Comparison of ENCODE assay signal across 1 cellular context in genomic region chr12:54173906-54174471, GRCh38.
TF ChIP-seq lines count a peak whose summit lies in the region.

No MANE protein-coding gene starts in this region.

TF ChIP-seq in HepG2, 621 proteins besides CTCF, POLR2A, EP300 and RAD21:
- TF ChIP-seq CEBPG (CRISPR knock-in tag; IDR thresholded peaks at IDR 0.05), result no peak
- TF ChIP-seq MYC (CRISPR knock-in tag; IDR thresholded peaks at IDR 0.05; ENCODE audit: borderline replicate concordance), result no peak
- no peak for TF ChIP-seq ZNF10 (CRISPR knock-in tag; IDR thresholded peaks at IDR 0.05; ENCODE audit: borderline replicate concordance, low read depth)
- TF ChIP-seq ZNF333 (CRISPR knock-in tag; IDR thresholded peaks at IDR 0.05; ENCODE audit: borderline replicate concordance), result no peak
- no peak for TF ChIP-seq ZNF235 (CRISPR knock-in tag; IDR thresholded peaks at IDR 0.05; ENCODE audit: borderline replicate concordance)
- TF ChIP-seq ESRRA (CRISPR knock-in tag; IDR thresholded peaks at IDR 0.05; ENCODE audit: low read depth), result no peak
- TF ChIP-seq MLLT10 (CRISPR knock-in tag; IDR thresholded peaks at IDR 0.05), result no peak
- TF ChIP-seq CCDC6 (CRISPR knock-in tag; IDR thresholded peaks at IDR 0.05), result no peak
- no peak for TF ChIP-seq ARNTL (CRISPR knock-in tag; IDR thresholded peaks at IDR 0.05)
- TF ChIP-seq FIP1L1 (IDR thresholded peaks at IDR 0.05; ENCODE audit: borderline replicate concordance, insufficient read depth, low read depth, low read length), result no peak
- no peak for TF ChIP-seq KMT2B (CRISPR knock-in tag; IDR thresholded peaks at IDR 0.05)
- no peak for TF ChIP-seq HNRNPH1 (optimal IDR thresholded peaks at IDR 0.05; ENCODE audit: low read depth, low read length)
- TF ChIP-seq, protein P1, sequence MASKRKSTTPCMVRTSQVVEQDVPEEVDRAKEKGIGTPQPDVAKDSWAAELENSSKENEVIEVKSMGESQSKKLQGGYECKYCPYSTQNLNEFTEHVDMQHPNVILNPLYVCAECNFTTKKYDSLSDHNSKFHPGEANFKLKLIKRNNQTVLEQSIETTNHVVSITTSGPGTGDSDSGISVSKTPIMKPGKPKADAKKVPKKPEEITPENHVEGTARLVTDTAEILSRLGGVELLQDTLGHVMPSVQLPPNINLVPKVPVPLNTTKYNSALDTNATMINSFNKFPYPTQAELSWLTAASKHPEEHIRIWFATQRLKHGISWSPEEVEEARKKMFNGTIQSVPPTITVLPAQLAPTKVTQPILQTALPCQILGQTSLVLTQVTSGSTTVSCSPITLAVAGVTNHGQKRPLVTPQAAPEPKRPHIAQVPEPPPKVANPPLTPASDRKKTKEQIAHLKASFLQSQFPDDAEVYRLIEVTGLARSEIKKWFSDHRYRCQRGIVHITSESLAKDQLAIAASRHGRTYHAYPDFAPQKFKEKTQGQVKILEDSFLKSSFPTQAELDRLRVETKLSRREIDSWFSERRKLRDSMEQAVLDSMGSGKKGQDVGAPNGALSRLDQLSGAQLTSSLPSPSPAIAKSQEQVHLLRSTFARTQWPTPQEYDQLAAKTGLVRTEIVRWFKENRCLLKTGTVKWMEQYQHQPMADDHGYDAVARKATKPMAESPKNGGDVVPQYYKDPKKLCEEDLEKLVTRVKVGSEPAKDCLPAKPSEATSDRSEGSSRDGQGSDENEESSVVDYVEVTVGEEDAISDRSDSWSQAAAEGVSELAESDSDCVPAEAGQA (IDR thresholded peaks at IDR 0.05; ENCODE audit: low read depth), result no peak
- TF ChIP-seq, protein P1 (CRISPR knock-in tag; IDR thresholded peaks at IDR 0.05; ENCODE audit: borderline replicate concordance), result no peak
- no peak for TF ChIP-seq ZNF138 (CRISPR knock-in tag; IDR thresholded peaks at IDR 0.05; ENCODE audit: low read depth)
- TF ChIP-seq ZNF891 (CRISPR knock-in tag; IDR thresholded peaks at IDR 0.05), result no peak
- TF ChIP-seq ZBTB38 (CRISPR knock-in tag; IDR thresholded peaks at IDR 0.05), result no peak
- TF ChIP-seq MIXL1 (CRISPR knock-in tag; IDR thresholded peaks at IDR 0.05), result no peak
- TF ChIP-seq, protein P2, sequence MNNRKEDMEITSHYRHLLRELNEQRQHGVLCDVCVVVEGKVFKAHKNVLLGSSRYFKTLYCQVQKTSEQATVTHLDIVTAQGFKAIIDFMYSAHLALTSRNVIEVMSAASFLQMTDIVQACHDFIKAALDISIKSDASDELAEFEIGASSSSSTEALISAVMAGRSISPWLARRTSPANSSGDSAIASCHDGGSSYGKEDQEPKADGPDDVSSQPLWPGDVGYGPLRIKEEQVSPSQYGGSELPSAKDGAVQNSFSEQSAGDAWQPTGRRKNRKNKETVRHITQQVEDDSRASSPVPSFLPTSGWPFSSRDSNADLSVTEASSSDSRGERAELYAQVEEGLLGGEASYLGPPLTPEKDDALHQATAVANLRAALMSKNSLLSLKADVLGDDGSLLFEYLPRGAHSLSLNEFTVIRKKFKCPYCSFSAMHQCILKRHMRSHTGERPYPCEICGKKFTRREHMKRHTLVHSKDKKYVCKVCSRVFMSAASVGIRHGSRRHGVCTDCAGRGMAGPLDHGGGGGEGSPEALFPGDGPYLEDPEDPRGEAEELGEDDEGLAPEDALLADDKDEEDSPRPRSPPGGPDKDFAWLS (CRISPR knock-in tag; IDR thresholded peaks at IDR 0.05; ENCODE audit: borderline replicate concordance), result no peak
- no peak for TF ChIP-seq ZNF737 (CRISPR knock-in tag; IDR thresholded peaks at IDR 0.05; ENCODE audit: borderline replicate concordance)
